9 cellular contexts compared by ENCODE assay signal in the genomic region with DNA sequence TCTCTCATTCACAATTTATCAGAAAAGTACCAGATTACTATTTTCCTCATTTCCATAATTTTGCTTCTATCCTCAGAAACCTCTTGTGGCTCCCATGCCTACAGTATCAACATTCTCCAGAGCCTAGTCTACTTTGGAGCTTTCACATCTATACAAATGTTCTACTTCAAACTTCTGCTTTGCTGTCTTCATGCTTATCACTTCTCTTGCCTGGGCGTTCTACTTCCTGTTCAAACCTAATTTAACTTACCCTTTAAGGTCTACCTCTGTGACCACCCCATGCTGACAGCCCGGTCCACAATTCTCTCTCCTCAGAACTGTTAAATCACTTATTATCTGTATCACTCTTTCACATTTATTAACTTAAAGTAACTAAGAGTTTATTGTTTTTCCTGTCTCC. TPM values are rescaled to one million over a fixed set of nuclear protein-coding genes. Genes with fewer than 3 reads are reported as not detected.
DNase-seq lines count a peak whose midpoint lies in the region; ATAC-seq lines count a peak whose summit lies in the region.
"Had no signal": no experiment of that assay in that cellular context is flagged by ENCODE, and none has a peak within 500 bp of the region (broad histone marks: within the 10 kb centered on the region; RNA-seq: fewer than 3 reads in every experiment).

No MANE protein-coding gene starts in this region.

- no peak overlapping the region for H3K4me3 Mint-ChIP-seq in dendritic cell treated with granulocyte-macrophage colony-stimulating factor and Interleukin-4, amounts not matched to agents 40 ng/mL and 50 ng/mL, for 4 days
- no peak overlapping the region for H3K4me3 Mint-ChIP-seq in activated naive CD4-positive, alpha-beta T cell treated with anti-CD3 and anti-CD28 coated beads for 36 hours

- CTCF ChIA-PET in activated naive CD4-positive, alpha-beta T cell treated with anti-CD3 and anti-CD28 coated beads for 36 hours (lab: Charles Lee): no interaction called here

- DNase-seq in GF-D8 (lab: John Stamatoyannopoulos, UW) (peak; percentile 39), MV-4-11 (lab: John Stamatoyannopoulos, UW) (peak; percentile 68), DMS114 treated with DMSO at 0.1 percent for 48 hours (lab: John Stamatoyannopoulos, UW; ENCODE audit: unreplicated experiment) (no peak)
- DNase-seq in activated naive CD4-positive, alpha-beta T cell treated with anti-CD3 and anti-CD28 coated beads for 36 hours: no peak
- DNase-seq: DMS 273 treated with DMSO at 0.1 percent for 48 hours had no signal

- no peaks in the 10 kb centered on the region for H3K27me3 Mint-ChIP-seq in dendritic cell treated with granulocyte-macrophage colony-stimulating factor and Interleukin-4, amounts not matched to agents 40 ng/mL and 50 ng/mL, for 4 days
- no peaks in the 10 kb centered on the region for H3K27me3 Mint-ChIP-seq in activated naive CD4-positive, alpha-beta T cell treated with anti-CD3 and anti-CD28 coated beads for 36 hours (ENCODE audit: low read depth)

- H3K9me3 Mint-ChIP-seq in dendritic cell treated with granulocyte-macrophage colony-stimulating factor and Interleukin-4, amounts not matched to agents 40 ng/mL and 50 ng/mL, for 4 days: no peaks in the 10 kb centered on the region
- no peaks in the 10 kb centered on the region for H3K9me3 Mint-ChIP-seq in activated naive CD4-positive, alpha-beta T cell treated with anti-CD3 and anti-CD28 coated beads for 36 hours

- peak overlapping the region; percentile 60 for H3K27ac Mint-ChIP-seq in dendritic cell treated with granulocyte-macrophage colony-stimulating factor and Interleukin-4, amounts not matched to agents 40 ng/mL and 50 ng/mL, for 4 days
- no peak overlapping the region for H3K27ac Mint-ChIP-seq in activated naive CD4-positive, alpha-beta T cell treated with anti-CD3 and anti-CD28 coated beads for 36 hours

- ATAC-seq in GM21381 (IDR thresholded peaks at IDR 0.05; ENCODE audit: unreplicated experiment) (peak; percentile 60), GM19455 (IDR thresholded peaks at IDR 0.05; ENCODE audit: unreplicated experiment) (no peak), GM18520 (IDR thresholded peaks at IDR 0.05; ENCODE audit: unreplicated experiment) (no peak)

- no peaks in the 10 kb centered on the region for H3K36me3 Mint-ChIP-seq in dendritic cell treated with granulocyte-macrophage colony-stimulating factor and Interleukin-4, amounts not matched to agents 40 ng/mL and 50 ng/mL, for 4 days (ENCODE audit: low read depth)
- no peaks in the 10 kb centered on the region for H3K36me3 Mint-ChIP-seq in activated naive CD4-positive, alpha-beta T cell treated with anti-CD3 and anti-CD28 coated beads for 36 hours (ENCODE audit: low read depth)

- intact Hi-C loops in dendritic cell treated with granulocyte-macrophage colony-stimulating factor and Interleukin-4, amounts not matched to agents 40 ng/mL and 50 ng/mL, for 4 days (cut with micrococcal nuclease): no loop called here
- intact Hi-C loops in activated naive CD4-positive, alpha-beta T cell treated with anti-CD3 and anti-CD28 coated beads for 36 hours (cut with micrococcal nuclease): loop anchor here (10.0 kb wide), 1 partner anchor 1136 kb away; no protein-coding TSS in a partner anchor

- H3K4me1 Mint-ChIP-seq in dendritic cell treated with granulocyte-macrophage colony-stimulating factor and Interleukin-4, amounts not matched to agents 40 ng/mL and 50 ng/mL, for 4 days (ENCODE audit: low read depth): peaks cover 33% of the 10 kb centered on the region
- peaks cover 8% of the 10 kb centered on the region for H3K4me1 Mint-ChIP-seq in activated naive CD4-positive, alpha-beta T cell treated with anti-CD3 and anti-CD28 coated beads for 36 hours (ENCODE audit: low read depth)

RNA-seq across cellular contexts. Expression of a gene that starts 6.1 kb away (rescaled TPM):
- total RNA-seq in activated naive CD4-positive, alpha-beta T cell treated with anti-CD3 and anti-CD28 coated beads for 36 hours: 1 to 10 TPM; 7.2 to 7.6 TPM

Comparison
In these comparisons a context has a peak if more than half of its experiments do, and no peak if none do; other contexts are left out.
1. DNase-seq: peak in GF-D8 (single experiment) and MV-4-11 (single experiment); none in DMS114 treated with DMSO at 0.1 percent for 48 hours (single experiment) and activated naive CD4-positive, alpha-beta T cell treated with anti-CD3 and anti-CD28 coated beads for 36 hours (single experiment).